Comparison of ENCODE assay signal across 18 cellular contexts in genomic region chr13:39462456-39462855, GRCh38.
DNase-seq lines count a peak whose midpoint lies in the region; TF ChIP-seq lines count a peak whose summit lies in the region.
"Had no signal": no experiment of that assay in that cellular context is flagged by ENCODE, and none has a peak within 500 bp of the region (broad histone marks: within the 10 kb centered on the region; RNA-seq: fewer than 3 reads in every experiment).

No MANE protein-coding gene starts in this region.

- CTCF ChIA-PET in mammary epithelial cell (lab: Charles Lee; ENCODE audit: low non-redundant PET), result no interaction called here
- CTCF ChIA-PET in MCF 10A (lab: Yijun Ruan, JAX), result no interaction called here

- no peaks in the 10 kb centered on the region for H3K9me3 Mint-ChIP-seq in MCF 10A (ENCODE audit: unreplicated experiment)
- peaks cover under 1% of the 10 kb centered on the region for H3K9me3 Mint-ChIP-seq in chondrocyte (ENCODE audit: low read depth)
- H3K9me3 Mint-ChIP-seq in activated naive CD8-positive, alpha-beta T cell treated with anti-CD3 and anti-CD28 coated beads for 36 hours, result no peaks in the 10 kb centered on the region
- H3K9me3 Mint-ChIP-seq: activated naive CD4-positive, alpha-beta T cell treated with anti-CD3 and anti-CD28 coated beads, Interleukin-2, amount 10 ng/mL, durations not matched to agents 7 days and 5 days had no signal

- TF ChIP-seq CTCF in mammary epithelial cell (conservative IDR thresholded peaks at IDR 0.05 in 1 of 2, IDR thresholded peaks at IDR 0.05 in 1 of 2; ENCODE audit: extremely low read depth in 1 of 2, insufficient read depth in 1 of 2, low read depth in 1 of 2, low read length in 2 of 2), result no peak
- no peak for TF ChIP-seq CTCF in MCF 10A (IDR thresholded peaks at IDR 0.05; ENCODE audit: unreplicated experiment)
- no peak for TF ChIP-seq CTCF in chondrocyte (IDR thresholded peaks at IDR 0.05)

- H3K9me3 ChIP-seq in mammary epithelial cell (replicated peaks; ENCODE audit: insufficient read depth, low read length), result no peaks in the 10 kb centered on the region

- H3K4me3 ChIP-seq in mammary epithelial cell (replicated peaks in 1 of 3; ENCODE audit: insufficient read depth in 1 of 3, low read depth in 2 of 3, low read length in 3 of 3), result no peak overlapping the region

- peaks cover 6% of the 10 kb centered on the region for H3K4me1 ChIP-seq in mammary epithelial cell (ENCODE audit: insufficient read depth, low read length)

- no peak overlapping the region for H3K27ac ChIP-seq in mammary epithelial cell (ENCODE audit: insufficient read depth, low read depth, low read length)
- H3K27ac ChIP-seq: WERI-Rb-1 had no signal

- H4K20me1 ChIP-seq in mammary epithelial cell (ENCODE audit: insufficient read depth, low read length), result no peaks in the 10 kb centered on the region

- dilution Hi-C loops in mammary epithelial cell (cut with HindIII; ENCODE audit: low sequenced_read_pairs), result no loop called here

- no peak overlapping the region for H3K27ac Mint-ChIP-seq in MCF 10A (ENCODE audit: low read depth, unreplicated experiment)
- H3K27ac Mint-ChIP-seq in chondrocyte (ENCODE audit: unreplicated experiment), result peak overlapping the region; percentile 79
- no peak overlapping the region for H3K27ac Mint-ChIP-seq in activated naive CD8-positive, alpha-beta T cell treated with anti-CD3 and anti-CD28 coated beads for 36 hours
- H3K27ac Mint-ChIP-seq: activated naive CD4-positive, alpha-beta T cell treated with anti-CD3 and anti-CD28 coated beads, Interleukin-2, amount 10 ng/mL, durations not matched to agents 7 days and 5 days; CD8-positive, alpha-beta T cell; naive thymus-derived CD4-positive, alpha-beta T cell had no signal

- DNase-seq in mammary epithelial cell (peak; percentile 59), MCF 10A (ENCODE audit: unreplicated experiment) (no peak), chondrocyte (ENCODE audit: low spot score) (no peak), left kidney (ENCODE audit: low read depth, low spot score) (peak; percentile 32), activated gamma-delta T cell treated with Interleukin-2 at 50 U/mL for 16 hours (no peak), hepatic stellate cell (ENCODE audit: low spot score) (no peak), EL (no peak)
- no peak for DNase-seq in activated naive CD8-positive, alpha-beta T cell treated with anti-CD3 and anti-CD28 coated beads for 36 hours
- DNase-seq: activated naive CD4-positive, alpha-beta T cell treated with anti-CD3 and anti-CD28 coated beads, Interleukin-2, amount 10 ng/mL, durations not matched to agents 7 days and 5 days; CD8-positive, alpha-beta T cell; GDM1; head of caudate nucleus; Karpas-422; naive thymus-derived CD4-positive, alpha-beta T cell; NCI-H1436; NCI-H510A treated with DMSO at 0.1 percent for 48 hours; OCI-M1; WERI-Rb-1 had no signal

- H3K79me2 ChIP-seq in mammary epithelial cell (ENCODE audit: insufficient read depth, low read length), result peaks cover 2% of the 10 kb centered on the region

- H3K9ac ChIP-seq in mammary epithelial cell (ENCODE audit: insufficient read depth, low read length), result no peak overlapping the region

- intact Hi-C loops in mammary epithelial cell (cut with micrococcal nuclease), result no loop called here
- intact Hi-C loops in MCF 10A (cut with micrococcal nuclease), result no loop called here

- H3K36me3 ChIP-seq in mammary epithelial cell (ENCODE audit: insufficient read depth, low read length), result no peaks in the 10 kb centered on the region
- H3K36me3 ChIP-seq: WERI-Rb-1 had no signal

- no peaks in the 10 kb centered on the region for H3K27me3 ChIP-seq in mammary epithelial cell (ENCODE audit: insufficient read depth, low read length)

- no peaks in the 10 kb centered on the region for H3K27me3 Mint-ChIP-seq in MCF 10A (ENCODE audit: insufficient read depth, unreplicated experiment)
- H3K27me3 Mint-ChIP-seq in chondrocyte (ENCODE audit: low read depth), result no peaks in the 10 kb centered on the region
- H3K27me3 Mint-ChIP-seq in activated naive CD8-positive, alpha-beta T cell treated with anti-CD3 and anti-CD28 coated beads for 36 hours, result peaks cover 3% of the 10 kb centered on the region
- H3K27me3 Mint-ChIP-seq: activated naive CD4-positive, alpha-beta T cell treated with anti-CD3 and anti-CD28 coated beads, Interleukin-2, amount 10 ng/mL, durations not matched to agents 7 days and 5 days had no signal

- H3K4me1 Mint-ChIP-seq in MCF 10A (ENCODE audit: insufficient read depth, unreplicated experiment) (no peaks in the 10 kb centered on the region), chondrocyte (ENCODE audit: low read depth) (peaks cover 71% of the 10 kb centered on the region)
- no peaks in the 10 kb centered on the region for H3K4me1 Mint-ChIP-seq in activated naive CD8-positive, alpha-beta T cell treated with anti-CD3 and anti-CD28 coated beads for 36 hours
- H3K4me1 Mint-ChIP-seq: activated naive CD4-positive, alpha-beta T cell treated with anti-CD3 and anti-CD28 coated beads, Interleukin-2, amount 10 ng/mL, durations not matched to agents 7 days and 5 days; naive thymus-derived CD4-positive, alpha-beta T cell had no signal

- POLR2A ChIA-PET in MCF 10A (lab: Yijun Ruan, JAX), result no interaction called here

- no peaks in the 10 kb centered on the region for H3K36me3 Mint-ChIP-seq in MCF 10A (ENCODE audit: insufficient read depth, unreplicated experiment)
- peaks cover 3% of the 10 kb centered on the region for H3K36me3 Mint-ChIP-seq in chondrocyte (ENCODE audit: low read depth)
- no peaks in the 10 kb centered on the region for H3K36me3 Mint-ChIP-seq in activated naive CD8-positive, alpha-beta T cell treated with anti-CD3 and anti-CD28 coated beads for 36 hours
- H3K36me3 Mint-ChIP-seq: activated naive CD4-positive, alpha-beta T cell treated with anti-CD3 and anti-CD28 coated beads, Interleukin-2, amount 10 ng/mL, durations not matched to agents 7 days and 5 days; CD8-positive, alpha-beta T cell; naive thymus-derived CD4-positive, alpha-beta T cell had no signal

- no peak overlapping the region for H2AFZ ChIP-seq in mammary epithelial cell (ENCODE audit: low read depth, low read length)

- in situ Hi-C loops in mammary epithelial cell (cut with MboI; ENCODE audit: low sequenced_read_pairs in 2 of 2), result no loop called here

- 50% methylated on average over 2 of the region's 2 CpGs for WGBS in mammary epithelial cell (ENCODE audit: low coverage, missing lambda C conversion rate)

- H3K4me2 ChIP-seq in mammary epithelial cell (ENCODE audit: insufficient read depth, low read depth, low read length), result no peak overlapping the region

- no peak overlapping the region for H3K4me3 Mint-ChIP-seq in MCF 10A (ENCODE audit: unreplicated experiment)
- H3K4me3 Mint-ChIP-seq in chondrocyte (ENCODE audit: unreplicated experiment), result no peak overlapping the region
- H3K4me3 Mint-ChIP-seq in activated naive CD8-positive, alpha-beta T cell treated with anti-CD3 and anti-CD28 coated beads for 36 hours, result no peak overlapping the region
- H3K4me3 Mint-ChIP-seq: activated naive CD4-positive, alpha-beta T cell treated with anti-CD3 and anti-CD28 coated beads, Interleukin-2, amount 10 ng/mL, durations not matched to agents 7 days and 5 days; CD8-positive, alpha-beta T cell; naive thymus-derived CD4-positive, alpha-beta T cell had no signal

- no TSS peak for BruUV-seq in mammary epithelial cell (replicated peaks; lab: Mats Ljungman, UMichigan)
- no TSS peak for BruUV-seq in MCF 10A (replicated peaks; lab: Mats Ljungman, UMichigan)

Comparison
In these comparisons a context has a peak if more than half of its experiments do, and no peak if none do; other contexts are left out.
1. DNase-seq: peak in mammary epithelial cell (single experiment) and left kidney (single experiment); none in MCF 10A (single experiment), chondrocyte (single experiment), activated gamma-delta T cell treated with Interleukin-2 at 50 U/mL for 16 hours (single experiment), hepatic stellate cell (single experiment), activated naive CD8-positive, alpha-beta T cell treated with anti-CD3 and anti-CD28 coated beads for 36 hours (single experiment) and EL (single experiment).